Comparison of ENCODE assay signal across 20 cellular contexts in genomic region chr11:9057888-9058287, GRCh38. TPM values are rescaled to one million over a fixed set of nuclear protein-coding genes. Genes with fewer than 3 reads are reported as not detected.
DNase-seq lines count a peak whose midpoint lies in the region; ATAC-seq and TF ChIP-seq lines count a peak whose summit lies in the region.
"Had no signal": no experiment of that assay in that cellular context is flagged by ENCODE, and none has a peak within 500 bp of the region (broad histone marks: within the 10 kb centered on the region; RNA-seq: fewer than 3 reads in every experiment).

No MANE protein-coding gene starts in this region.

- H3K4me3 ChIP-seq in Jurkat, Clone E6-1 (ENCODE audit: low read length): no peak overlapping the region
- no peak overlapping the region for H3K4me3 ChIP-seq in WERI-Rb-1 (ENCODE audit: low read depth, low read length)
- H3K4me3 ChIP-seq: GM23248 had no signal

- no peaks in the 10 kb centered on the region for H3K27me3 ChIP-seq in WERI-Rb-1 (ENCODE audit: insufficient read depth, low read depth, severe bottlenecking)

- DNase-seq in Jurkat, Clone E6-1 (ENCODE audit: low read depth, low spot score): peak; percentile 50
- peak; percentile 23 for DNase-seq in WERI-Rb-1
- peak; percentile 62 for DNase-seq in myocyte (ENCODE audit: low read depth)
- no peak for DNase-seq in stimulated activated CD8-positive, alpha-beta memory T cell treated with anti-CD3 and anti-CD28 coated beads, Interleukin-4, amount 100 ng/mL, for 48 hours
- DNase-seq in SHP77 (lab: John Stamatoyannopoulos, UW): no peak
- no peak for DNase-seq in SW480 (ENCODE audit: low spot score)
- DNase-seq: AML-193, C1 segment of cervical spinal cord, GM23248, Karpas-422, MV-4-11, NCI-H2171, NCI-H526 treated with DMSO at 0.1 percent for 48 hours, T-cell had no signal

- no peak for ATAC-seq in GM19035 (IDR thresholded peaks at IDR 0.05; ENCODE audit: unreplicated experiment)
- ATAC-seq: HCT116, Panc1, SK-N-SH treated with all-trans-retinoic acid at 6 μM for 48 hours, T-cell had no signal

- TF ChIP-seq CTCF in 22Rv1 (IDR thresholded peaks at IDR 0.05) (no peak), WERI-Rb-1 (IDR thresholded peaks at IDR 0.05; ENCODE audit: low read depth, low read length) (no peak)

- H3K36me3 ChIP-seq in WERI-Rb-1: no peaks in the 10 kb centered on the region

- H3K27ac ChIP-seq in 22Rv1: peak overlapping the region; percentile 92
- no peak overlapping the region for H3K27ac ChIP-seq in WERI-Rb-1
- H3K27ac ChIP-seq: GM23248 had no signal

- H3K9me3 ChIP-seq in WERI-Rb-1 (ENCODE audit: severe bottlenecking): no peaks in the 10 kb centered on the region

RNA-seq across cellular contexts. Expression of gene SCUBE2, which starts 33.5 kb away (rescaled TPM):
- polyA plus RNA-seq in Jurkat, Clone E6-1 (2012; ENCODE audit: insufficient read depth, insufficient read length): not detected
- total RNA-seq in myocyte: 1.2 and 8.4 TPM in 2 replicates
- polyA plus RNA-seq in myocyte (2012): 7.9 TPM
- polyA plus RNA-seq: IgD-negative memory B cell had no signal

RNA-seq across cellular contexts. Expression of gene NRIP3, which starts 54.1 kb away (rescaled TPM):
- polyA plus RNA-seq in Jurkat, Clone E6-1 (2012; ENCODE audit: insufficient read depth, insufficient read length): 6.6 TPM
- total RNA-seq in myocyte: 7.0 and 13.5 TPM in 2 replicates
- 3.8 TPM for polyA plus RNA-seq in myocyte (2012)
- polyA plus RNA-seq: IgD-negative memory B cell had no signal

Comparison
In these comparisons a context has a peak if more than half of its experiments do, and no peak if none do; other contexts are left out.
1. DNase-seq: peak in Jurkat, Clone E6-1 (single experiment), WERI-Rb-1 (single experiment) and myocyte (single experiment); none in stimulated activated CD8-positive, alpha-beta memory T cell treated with anti-CD3 and anti-CD28 coated beads, Interleukin-4, amount 100 ng/mL, for 48 hours (single experiment), SHP77 (0 of 2) and SW480 (single experiment).